ENCODE assay signal across 20 cellular contexts in genomic region chr3:109696932-109697331, GRCh38.
DNase-seq lines count a peak whose midpoint lies in the region; ATAC-seq and TF ChIP-seq lines count a peak whose summit lies in the region.
"Had no signal": no experiment of that assay in that cellular context is flagged by ENCODE, and none has a peak within 500 bp of the region (broad histone marks: within the 10 kb centered on the region; RNA-seq: fewer than 3 reads in every experiment).

No MANE protein-coding gene starts in this region.

- no peaks in the 10 kb centered on the region for H3K9me3 ChIP-seq in right cardiac atrium (ENCODE audit: control insufficient read depth, low read length)

- ATAC-seq in foreskin keratinocyte (no peak), GM21529 (IDR thresholded peaks at IDR 0.05; ENCODE audit: unreplicated experiment) (no peak), right cardiac atrium (no peak)
- ATAC-seq: A549 had no signal

- H3K9me3 Mint-ChIP-seq in HFFc6: peaks cover 9% of the 10 kb centered on the region; the same call in 1 of the 2 replicates

- DNase-seq in AG10803 (ENCODE audit: low read depth): no peak
- no peak for DNase-seq in HFFc6
- peak in 1 of 2 donors; percentile 16 for DNase-seq in cardiac fibroblast (ENCODE audit: low read depth in 2 of 2)
- DNase-seq in foreskin keratinocyte: no peak
- no peak for DNase-seq in NCI-H510A treated with DMSO at 0.1 percent for 48 hours (lab: John Stamatoyannopoulos, UW)
- no peak for DNase-seq in right cardiac atrium
- no peak for DNase-seq in NCI-H1092 treated with DMSO at 0.1 percent for 48 hours (lab: John Stamatoyannopoulos, UW)
- DNase-seq: AML-193, Caco-2, KBM-7, NCI-H1048, NCI-H146, NCI-H2081, NCI-H2227 treated with DMSO at 0.1 percent for 48 hours, NCI-H524 treated with DMSO at 0.1 percent for 48 hours, Peyer's patch, Right ventricle myocardium superior had no signal

- TF ChIP-seq CTCF in AG10803 (conservative IDR thresholded peaks at IDR 0.05; ENCODE audit: low read length): 0 out of 2 replicates have a peak, but pooled peaks have one; percentile 5
- peak; percentile 47 for TF ChIP-seq CTCF in HFFc6 (IDR thresholded peaks at IDR 0.05)
- TF ChIP-seq CTCF in cardiac fibroblast (IDR thresholded peaks at IDR 0.05; ENCODE audit: low read depth, low read length): peak; percentile 24
- peak; percentile 14 for TF ChIP-seq CTCF in foreskin keratinocyte (conservative IDR thresholded peaks at IDR 0.05)

- H3K27me3 ChIP-seq in foreskin keratinocyte: no peaks in the 10 kb centered on the region
- no peaks in the 10 kb centered on the region for H3K27me3 ChIP-seq in right cardiac atrium (ENCODE audit: control insufficient read depth, insufficient read depth)
- H3K27me3 ChIP-seq: Peyer's patch had no signal

- no peaks in the 10 kb centered on the region; the same call in 1 of the 2 replicates for H3K27me3 Mint-ChIP-seq in HFFc6 (ENCODE audit: insufficient read depth)

- H3K4me1 Mint-ChIP-seq in HFFc6 (ENCODE audit: low read depth): no peaks in the 10 kb centered on the region

- no peaks in the 10 kb centered on the region for H3K4me1 ChIP-seq in foreskin keratinocyte
- H3K4me1 ChIP-seq in right cardiac atrium (ENCODE audit: control insufficient read depth, insufficient read depth, low read length): no peaks in the 10 kb centered on the region
- H3K4me1 ChIP-seq: A549, Caco-2, Peyer's patch had no signal

- intact Hi-C loops in right cardiac atrium (cut with DNase I): no loop called here

- peaks cover 13% of the 10 kb centered on the region; the same call in 1 of the 2 replicates for H3K36me3 Mint-ChIP-seq in HFFc6 (ENCODE audit: low read depth)

- no peak overlapping the region for H3K4me3 Mint-ChIP-seq in HFFc6

- H3K4me3 ChIP-seq in AG10803 (ENCODE audit: low read length) (no peak overlapping the region), cardiac fibroblast (replicated peaks in 1 of 2; ENCODE audit: low read depth in 2 of 2, low read length in 2 of 2) (no peak overlapping the region), right cardiac atrium (ENCODE audit: low read length) (no peak overlapping the region)
- H3K4me3 ChIP-seq: A549, Peyer's patch, SK-N-MC had no signal

- no peak overlapping the region for H3K27ac Mint-ChIP-seq in HFFc6

- no peak overlapping the region for H3K27ac ChIP-seq in foreskin keratinocyte
- no peak overlapping the region for H3K27ac ChIP-seq in right cardiac atrium (ENCODE audit: low read length)
- H3K27ac ChIP-seq: A549, Peyer's patch, SK-N-MC had no signal
